Comparison of ENCODE assay signal across 22 cellular contexts in genomic region chr9:84843175-84843824, GRCh38.
"Had no signal": no experiment of that assay in that cellular context is flagged by ENCODE, and none has a peak within 500 bp of the region (broad histone marks: within the 10 kb centered on the region; RNA-seq: fewer than 3 reads in every experiment).

No MANE protein-coding gene starts in this region.

- H3K9me3 Mint-ChIP-seq: stimulated activated memory B cell treated with anti-CD40 and anti-IgM and Interleukin-4, amounts not matched to agents 10 μg/mL and 1 μg/mL and 100 μg/mL, for 72 hours had no signal

- H3K27ac ChIP-seq: ovary, psoas muscle, sigmoid colon, testis, tibial artery, upper lobe of left lung had no signal

- H3K9me3 ChIP-seq: ovary, psoas muscle, sigmoid colon, testis, tibial artery, upper lobe of left lung had no signal

- H3K27ac Mint-ChIP-seq: effector memory CD8-positive, alpha-beta T cell; memory B cell; mesothelial cell of epicardium; naive thymus-derived CD4-positive, alpha-beta T cell; nephron progenitor cell; stimulated activated memory B cell treated with anti-CD40 and anti-IgM and Interleukin-4, amounts not matched to agents 10 μg/mL and 1 μg/mL and 100 μg/mL, for 72 hours had no signal

- DNase-seq: cortex of kidney; effector memory CD8-positive, alpha-beta T cell; hypothalamus; naive thymus-derived CD4-positive, alpha-beta T cell; nephron progenitor cell; occipital lobe; ovary; posterior cingulate gyrus; psoas muscle; right cardiac atrium; sigmoid colon; stimulated activated CD4-positive, alpha-beta T cell treated with anti-CD3 and anti-CD28 coated beads, Interleukin-4, amount 100 ng/mL, for 4 hours; stimulated activated naive CD8-positive, alpha-beta T cell treated with anti-CD3 and anti-CD28 coated beads, Interleukin-15, Interleukin-2, amounts not matched to agents 100 U/mL and 50 U/mL, for 24 hours; substantia nigra; testis; tibial artery; upper lobe of left lung had no signal

- H3K27me3 ChIP-seq: ovary, sigmoid colon, testis, tibial artery, upper lobe of left lung had no signal

- H3K36me3 ChIP-seq: ovary, sigmoid colon, tibial artery, upper lobe of left lung had no signal

- H3K4me3 ChIP-seq: lung, ovary, psoas muscle, sigmoid colon, testis, tibial artery, upper lobe of left lung had no signal

- H3K36me3 Mint-ChIP-seq: memory B cell; mesothelial cell of epicardium; stimulated activated memory B cell treated with anti-CD40 and anti-IgM and Interleukin-4, amounts not matched to agents 10 μg/mL and 1 μg/mL and 100 μg/mL, for 72 hours had no signal

- H3K4me3 Mint-ChIP-seq: effector memory CD8-positive, alpha-beta T cell; memory B cell; mesothelial cell of epicardium; naive thymus-derived CD4-positive, alpha-beta T cell; nephron progenitor cell; stimulated activated memory B cell treated with anti-CD40 and anti-IgM and Interleukin-4, amounts not matched to agents 10 μg/mL and 1 μg/mL and 100 μg/mL, for 72 hours had no signal

- H3K4me1 ChIP-seq: psoas muscle, testis, upper lobe of left lung had no signal

- H3K4me1 Mint-ChIP-seq: naive thymus-derived CD4-positive, alpha-beta T cell; stimulated activated memory B cell treated with anti-CD40 and anti-IgM and Interleukin-4, amounts not matched to agents 10 μg/mL and 1 μg/mL and 100 μg/mL, for 72 hours had no signal

- ATAC-seq: effector memory CD8-positive, alpha-beta T cell; left lobe of liver; naive thymus-derived CD4-positive, alpha-beta T cell; psoas muscle; right cardiac atrium; stimulated activated naive CD8-positive, alpha-beta T cell treated with anti-CD3 and anti-CD28 coated beads, Interleukin-15, Interleukin-2, amounts not matched to agents 100 U/mL and 50 U/mL, for 24 hours had no signal
